30 cellular contexts compared by ENCODE assay signal in the genomic region with DNA sequence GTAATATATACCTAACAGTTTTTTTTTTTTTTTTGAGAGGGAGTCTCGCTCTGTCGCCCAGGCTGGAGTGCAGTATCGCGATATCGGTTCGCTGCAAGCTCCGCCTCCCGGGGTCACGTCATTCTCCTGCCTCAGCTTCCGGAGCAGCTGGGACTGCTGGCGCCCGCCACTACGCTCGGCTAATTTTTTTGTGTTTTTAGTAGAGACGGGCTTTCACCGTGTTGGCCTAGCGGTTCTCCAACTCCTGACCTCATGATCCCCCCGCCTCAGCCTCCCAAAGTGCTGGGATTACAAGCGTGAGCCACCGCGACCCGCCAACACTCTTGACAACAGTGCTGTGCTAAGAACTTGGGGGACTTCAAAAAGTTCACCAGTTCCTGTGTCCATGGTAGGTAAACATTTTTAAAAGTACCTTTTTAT.
DNase-seq lines count a peak whose midpoint lies in the region; ATAC-seq, FAIRE-seq and TF ChIP-seq lines count a peak whose summit lies in the region.
"Had no signal": no experiment of that assay in that cellular context is flagged by ENCODE, and none has a peak within 500 bp of the region (broad histone marks: within the 10 kb centered on the region; RNA-seq: fewer than 3 reads in every experiment).

No MANE protein-coding gene starts in this region.

- in situ Hi-C loops in K562 (cut with MboI), result no loop called here

- 0% methylated on average over 17 of the region's 22 CpGs for WGBS in K562 (ENCODE audit: insufficient coverage, low coverage, missing lambda C conversion rate)

- no TSS peak for BruUV-seq in K562 (replicated peaks; lab: Mats Ljungman, UMichigan)

- H3K79me2 ChIP-seq in K562 (ENCODE audit: control insufficient read depth, insufficient read depth, low read length), result peaks cover 28% of the 10 kb centered on the region

- H3K9me3 ChIP-seq in CD8-positive, alpha-beta memory T cell (ENCODE audit: low read length), result no peaks in the 10 kb centered on the region
- no peaks in the 10 kb centered on the region for H3K9me3 ChIP-seq in K562 (replicated peaks; ENCODE audit: control insufficient read depth, insufficient read depth, low read depth, low read length)
- H3K9me3 ChIP-seq: SJSA1 had no signal

- H3K36me3 Mint-ChIP-seq in CD8-positive, alpha-beta memory T cell, result no peaks in the 10 kb centered on the region
- no peaks in the 10 kb centered on the region for H3K36me3 Mint-ChIP-seq in activated naive CD4-positive, alpha-beta T cell treated with anti-CD3 and anti-CD28 coated beads for 36 hours (ENCODE audit: low read depth)
- H3K36me3 Mint-ChIP-seq: CD8-positive, alpha-beta T cell had no signal

- H3K9me1 ChIP-seq in K562 (ENCODE audit: control insufficient read depth, insufficient read depth, low read length), result no peaks in the 10 kb centered on the region

- ATAC-seq in K562 (peak; percentile 93), GM18867 (IDR thresholded peaks at IDR 0.05; ENCODE audit: unreplicated experiment) (no peak), HG02938 (IDR thresholded peaks at IDR 0.05; ENCODE audit: unreplicated experiment) (no peak)
- ATAC-seq: CD8-positive, alpha-beta T cell; PC-3 had no signal

- H3K36me3 ChIP-seq in CD8-positive, alpha-beta memory T cell (ENCODE audit: insufficient read depth, low read length), result no peaks in the 10 kb centered on the region
- H3K36me3 ChIP-seq in K562 (ENCODE audit: control insufficient read depth, insufficient read depth, low read length), result peaks cover 22% of the 10 kb centered on the region; the same call in 2 of the 3 replicates
- H3K36me3 ChIP-seq: SJSA1 had no signal

- DNase-seq in CD8-positive, alpha-beta memory T cell, result peak in 1 of 5 donors; percentile 37
- DNase-seq in NCI-H510A treated with DMSO at 0.1 percent for 48 hours (lab: John Stamatoyannopoulos, UW) (peak; percentile 5), K562 (ENCODE audit: extremely low read depth in 1 of 4, low spot score in 3 of 4) (peak; percentile 13 to 82 (median 20)), fibroblast of villous mesenchyme (ENCODE audit: low read depth) (peak; percentile 80), NCI-H2171 (lab: John Stamatoyannopoulos, UW) (no peak)
- no peak for DNase-seq in activated naive CD4-positive, alpha-beta T cell treated with anti-CD3 and anti-CD28 coated beads for 36 hours
- DNase-seq: Calu3; CD8-positive, alpha-beta T cell; DMS153; DND-41; GM23248; H7; IMR-90; MM.1S; NCI-H1048; NCI-H1417; NCI-H1694; NCI-H2029 treated with DMSO at 0.1 percent for 48 hours; NCI-H226; NCI-H524 treated with DMSO at 0.1 percent for 48 hours; NCI-H774; PC-3 had no signal

- peak overlapping the region; percentile 92 to 94 for H3K9ac ChIP-seq in K562 (ENCODE audit: insufficient read depth in 1 of 2, low read depth in 2 of 2, low read length in 2 of 2)
- H3K9ac ChIP-seq: GM23248, KMS-11 had no signal

- TF ChIP-seq RAD21 in K562 (CRISPR knock-in tag; conservative IDR thresholded peaks at IDR 0.05 in 1 of 2, IDR thresholded peaks at IDR 0.05 in 1 of 2), result no peak

- H3K4me3 Mint-ChIP-seq in CD8-positive, alpha-beta memory T cell, result peak overlapping the region in 1 of 7 donors; percentile 58
- H3K4me3 Mint-ChIP-seq in activated naive CD4-positive, alpha-beta T cell treated with anti-CD3 and anti-CD28 coated beads for 36 hours, result no peak overlapping the region
- H3K4me3 Mint-ChIP-seq: B cell; CD8-positive, alpha-beta T cell had no signal

- no peaks in the 10 kb centered on the region for H3K4me1 ChIP-seq in CD8-positive, alpha-beta memory T cell (ENCODE audit: insufficient read depth, low read length)
- H3K4me1 ChIP-seq in K562 (replicated peaks in 1 of 2; ENCODE audit: control insufficient read depth in 2 of 2, insufficient read depth in 2 of 2, low read length in 2 of 2), result no peaks in the 10 kb centered on the region; a peak in 1 of 5 replicates
- H3K4me1 ChIP-seq: SJSA1 had no signal

- no peaks in the 10 kb centered on the region for H3K27me3 Mint-ChIP-seq in CD8-positive, alpha-beta memory T cell
- H3K27me3 Mint-ChIP-seq in activated naive CD4-positive, alpha-beta T cell treated with anti-CD3 and anti-CD28 coated beads for 36 hours (ENCODE audit: low read depth), result no peaks in the 10 kb centered on the region
- H3K27me3 Mint-ChIP-seq: B cell had no signal

- TF ChIP-seq EP300 in K562 (IDR thresholded peaks at IDR 0.05; ENCODE audit: low read length), result no peak

- no peak overlapping the region for H3K4me3 ChIP-seq in CD8-positive, alpha-beta memory T cell (ENCODE audit: low read length)
- H3K4me3 ChIP-seq in K562, result peak overlapping the region; percentile 67
- H3K4me3 ChIP-seq in fibroblast of villous mesenchyme (ENCODE audit: low read depth, low read length), result peak overlapping the region; percentile 70
- H3K4me3 ChIP-seq: GM23248, SJSA1 had no signal

- H4K20me1 ChIP-seq in K562 (replicated peaks; ENCODE audit: control insufficient read depth, insufficient read depth, low read length), result no peaks in the 10 kb centered on the region

- peak overlapping the region; percentile 51 for H3K27ac ChIP-seq in CD8-positive, alpha-beta memory T cell (ENCODE audit: low read depth, low read length)
- H3K27ac ChIP-seq in K562 (ENCODE audit: extremely low read depth, low read depth, low read length), result peak overlapping the region; percentile 90
- H3K27ac ChIP-seq: 22Rv1, C4-2B, GM23248, KMS-11, SJSA1 had no signal

- peak; percentile 82 for TF ChIP-seq POLR2A in K562 (conservative IDR thresholded peaks at IDR 0.05)

- peak overlapping the region; percentile 93 for H2AFZ ChIP-seq in K562 (ENCODE audit: low read depth, low read length)
- H2AFZ ChIP-seq: GM23248 had no signal

- TF ChIP-seq CTCF in K562 (IDR thresholded peaks at IDR 0.05 in 2 of 3, conservative IDR thresholded peaks at IDR 0.05 in 1 of 3; ENCODE audit: insufficient read depth in 2 of 3, low read depth in 1 of 3, low read length in 3 of 3) (peak in 1 of 3 experiments; percentile 18; a peak in 1 of 6 replicates), fibroblast of villous mesenchyme (IDR thresholded peaks at IDR 0.05; ENCODE audit: insufficient read depth, low read depth, low read length) (no peak)

- peak; percentile 78 for FAIRE-seq in K562 (lab: Jason Lieb, UNC)
- FAIRE-seq: GM18507 had no signal

- CTCF ChIA-PET in CD8-positive, alpha-beta memory T cell (lab: Charles Lee), result no interaction called here
- CTCF ChIA-PET in K562 (lab: Yijun Ruan, JAX; ENCODE audit: low intra/inter-chr PET ratio), result no interaction called here
- CTCF ChIA-PET in activated naive CD4-positive, alpha-beta T cell treated with anti-CD3 and anti-CD28 coated beads for 36 hours (lab: Charles Lee), result interaction anchor here (0.7 kb wide), 1 partner anchor 12 kb away, joined by 3 read pairs; no protein-coding TSS in a partner anchor

- intact Hi-C loops in K562 (cut with micrococcal nuclease), result no loop called here
- intact Hi-C loops in activated naive CD4-positive, alpha-beta T cell treated with anti-CD3 and anti-CD28 coated beads for 36 hours (cut with micrococcal nuclease), result no loop called here

- H3K27me3 ChIP-seq in CD8-positive, alpha-beta memory T cell (ENCODE audit: insufficient read depth, low read length, poor library complexity, severe bottlenecking), result no peaks in the 10 kb centered on the region
- no peaks in the 10 kb centered on the region for H3K27me3 ChIP-seq in K562 (ENCODE audit: control insufficient read depth in 2 of 2, insufficient read depth in 2 of 2, low read length in 2 of 2)
- H3K27me3 ChIP-seq: SJSA1 had no signal

- peaks cover 3 to 34% (median 12%) of the 10 kb centered on the region in 5 donors for H3K9me3 Mint-ChIP-seq in CD8-positive, alpha-beta memory T cell
- H3K9me3 Mint-ChIP-seq in activated naive CD4-positive, alpha-beta T cell treated with anti-CD3 and anti-CD28 coated beads for 36 hours, result peaks cover 9% of the 10 kb centered on the region

- POLR2A ChIA-PET in CD8-positive, alpha-beta memory T cell (lab: Charles Lee), result no interaction called here
- POLR2A ChIA-PET in K562 (lab: Yijun Ruan, JAX), result interaction anchor here (0.6 to 1.4 kb wide), 4 partner anchors 9 to 703 kb away, joined by 3 to 6 read pairs (median 4); no protein-coding TSS in a partner anchor

- no peaks in the 10 kb centered on the region for H3K4me1 Mint-ChIP-seq in CD8-positive, alpha-beta memory T cell
- no peaks in the 10 kb centered on the region for H3K4me1 Mint-ChIP-seq in activated naive CD4-positive, alpha-beta T cell treated with anti-CD3 and anti-CD28 coated beads for 36 hours (ENCODE audit: low read depth)

- no peak overlapping the region for H3K27ac Mint-ChIP-seq in CD8-positive, alpha-beta memory T cell
- H3K27ac Mint-ChIP-seq in activated naive CD4-positive, alpha-beta T cell treated with anti-CD3 and anti-CD28 coated beads for 36 hours, result no peak overlapping the region
- H3K27ac Mint-ChIP-seq: B cell; CD8-positive, alpha-beta T cell had no signal

- H3K4me2 ChIP-seq in K562 (ENCODE audit: insufficient read depth, low read length), result peak overlapping the region; percentile 82
- H3K4me2 ChIP-seq: KMS-11 had no signal

TF ChIP-seq in K562, 482 proteins besides CTCF, POLR2A, EP300 and RAD21 (continues in another document):
- TF ChIP-seq, protein P1, sequence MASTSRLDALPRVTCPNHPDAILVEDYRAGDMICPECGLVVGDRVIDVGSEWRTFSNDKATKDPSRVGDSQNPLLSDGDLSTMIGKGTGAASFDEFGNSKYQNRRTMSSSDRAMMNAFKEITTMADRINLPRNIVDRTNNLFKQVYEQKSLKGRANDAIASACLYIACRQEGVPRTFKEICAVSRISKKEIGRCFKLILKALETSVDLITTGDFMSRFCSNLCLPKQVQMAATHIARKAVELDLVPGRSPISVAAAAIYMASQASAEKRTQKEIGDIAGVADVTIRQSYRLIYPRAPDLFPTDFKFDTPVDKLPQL (IDR thresholded peaks at IDR 0.05; ENCODE audit: extremely low read depth, insufficient read length), result no peak
- TF ChIP-seq KDM5B (IDR thresholded peaks at IDR 0.05; ENCODE audit: insufficient replicate concordance, low read depth, low read length) (peak; percentile 43), ZNF644 (tag; IDR thresholded peaks at IDR 0.05; ENCODE audit: low read depth) (no peak), BMI1 (IDR thresholded peaks at IDR 0.05; ENCODE audit: low read length) (no peak), GABPB1 (CRISPR knock-in tag; IDR thresholded peaks at IDR 0.05) (no peak), NFIC (IDR thresholded peaks at IDR 0.05) (0 out of 2 replicates have a peak, but pooled peaks have one; percentile 13), SUPT5H (IDR thresholded peaks at IDR 0.05) (peak; percentile 77), RBFOX2 (IDR thresholded peaks at IDR 0.05; ENCODE audit: low read depth, low read length) (peak; percentile 62)
- TF ChIP-seq, protein P2, sequence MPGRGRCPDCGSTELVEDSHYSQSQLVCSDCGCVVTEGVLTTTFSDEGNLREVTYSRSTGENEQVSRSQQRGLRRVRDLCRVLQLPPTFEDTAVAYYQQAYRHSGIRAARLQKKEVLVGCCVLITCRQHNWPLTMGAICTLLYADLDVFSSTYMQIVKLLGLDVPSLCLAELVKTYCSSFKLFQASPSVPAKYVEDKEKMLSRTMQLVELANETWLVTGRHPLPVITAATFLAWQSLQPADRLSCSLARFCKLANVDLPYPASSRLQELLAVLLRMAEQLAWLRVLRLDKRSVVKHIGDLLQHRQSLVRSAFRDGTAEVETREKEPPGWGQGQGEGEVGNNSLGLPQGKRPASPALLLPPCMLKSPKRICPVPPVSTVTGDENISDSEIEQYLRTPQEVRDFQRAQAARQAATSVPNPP (IDR thresholded peaks at IDR 0.05; ENCODE audit: borderline replicate concordance, insufficient read depth, insufficient read length), result no peak

Comparison
In these comparisons a context has a peak if more than half of its experiments do, and no peak if none do; other contexts are left out.
1. DNase-seq: peak in NCI-H510A treated with DMSO at 0.1 percent for 48 hours (single experiment), K562 (4 of 4) and fibroblast of villous mesenchyme (single experiment); none in NCI-H2171 (single experiment) and activated naive CD4-positive, alpha-beta T cell treated with anti-CD3 and anti-CD28 coated beads for 36 hours (single experiment).